In the genomic region with DNA sequence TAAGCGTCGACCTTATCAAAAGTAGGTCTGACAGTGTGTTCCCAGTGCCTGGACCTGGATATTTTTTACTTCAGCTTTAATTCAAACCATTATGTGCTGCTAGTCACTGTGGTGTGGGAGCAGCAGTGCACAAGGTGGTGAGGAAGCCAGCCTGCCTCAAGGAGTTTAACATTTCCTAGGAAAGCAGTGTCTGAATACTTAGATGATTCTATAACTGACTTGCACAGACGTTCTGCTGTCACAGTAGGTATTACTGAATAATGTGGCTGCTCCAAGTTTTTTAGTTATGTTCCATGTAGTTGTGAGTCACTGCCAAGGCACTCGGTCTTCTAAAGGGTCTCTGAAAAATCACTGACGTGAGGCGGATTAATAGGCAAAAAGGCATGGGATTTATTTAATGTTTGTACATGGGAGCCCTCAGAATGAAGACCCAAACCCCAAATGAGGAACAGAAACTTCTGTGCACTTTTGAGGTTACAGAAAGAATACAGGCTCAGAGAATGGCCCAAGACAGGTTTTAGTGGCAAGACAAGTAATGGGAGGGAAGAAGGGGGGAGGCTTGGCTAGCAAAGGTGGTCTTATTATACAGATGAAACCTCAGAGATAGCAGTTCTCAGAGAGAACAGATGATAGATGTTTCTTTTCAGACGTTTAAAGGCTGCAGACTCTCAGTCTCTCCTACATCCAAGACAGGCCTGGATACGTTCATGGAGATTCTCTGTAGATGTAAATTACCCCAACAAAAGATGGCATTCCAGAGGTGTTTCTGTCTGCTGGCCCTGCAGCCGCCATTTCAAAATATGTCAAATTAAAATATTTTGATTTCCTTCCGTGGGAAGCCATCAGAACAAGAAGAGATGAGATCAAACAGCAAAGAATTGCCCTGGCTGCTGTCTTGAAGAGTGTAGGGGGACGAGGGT, we compare ENCODE assay signal across 16 cellular contexts.
DNase-seq lines count a peak whose midpoint lies in the region; ATAC-seq and TF ChIP-seq lines count a peak whose summit lies in the region.
"Had no signal": no experiment of that assay in that cellular context is flagged by ENCODE, and none has a peak within 500 bp of the region (broad histone marks: within the 10 kb centered on the region; RNA-seq: fewer than 3 reads in every experiment).

No MANE protein-coding gene starts in this region.

- H3K4me1 Mint-ChIP-seq in chondrocyte (ENCODE audit: low read depth) (peaks cover 11% of the 10 kb centered on the region), T-cell (peaks cover 0 to 5% (median 0%) of the 10 kb centered on the region in 3 donors)

- no peaks in the 10 kb centered on the region for H3K36me3 ChIP-seq in cardiac muscle cell
- no peaks in the 10 kb centered on the region for H3K36me3 ChIP-seq in testis (ENCODE audit: low read depth, missing control alignments)
- H3K36me3 ChIP-seq: upper lobe of left lung had no signal

- WGBS in testis, 2 donors, result 72 to 78% methylated on average over 11 of the region's 11 CpGs

- no peaks in the 10 kb centered on the region for H3K9me3 ChIP-seq in cardiac muscle cell (ENCODE audit: low read depth)
- no peaks in the 10 kb centered on the region for H3K9me3 ChIP-seq in testis

- H3K27me3 ChIP-seq in cardiac muscle cell, result no peaks in the 10 kb centered on the region
- no peaks in the 10 kb centered on the region for H3K27me3 ChIP-seq in testis
- H3K27me3 ChIP-seq: foreskin keratinocyte, upper lobe of left lung had no signal

- ATAC-seq in left ventricle myocardium superior (no peak), T-cell (replicated peaks in 1 of 4) (no peak)
- ATAC-seq: activated naive CD4-positive, alpha-beta T cell treated with anti-CD3 and anti-CD28 coated beads, Interleukin-2, amount 50 U/mL, for 72 hours; foreskin keratinocyte; right cardiac atrium had no signal

- TF ChIP-seq CTCF in cardiac muscle cell (IDR thresholded peaks at IDR 0.05; ENCODE audit: low read depth, low read length) (no peak), NB4 (IDR thresholded peaks at IDR 0.05; ENCODE audit: low read depth, low read length) (no peak), chondrocyte (IDR thresholded peaks at IDR 0.05) (no peak), testis (IDR thresholded peaks at IDR 0.05) (no peak)

- intact Hi-C loops in left ventricle myocardium superior (cut with micrococcal nuclease), result no loop called here
- intact Hi-C loops in testis (cut with DNase I; ENCODE audit: low total_unique reads), result no loop called here

- POLR2A ChIA-PET in T-cell (lab: Charles Lee), result no interaction called here

- H3K27ac ChIP-seq in cardiac muscle cell (peak overlapping the region; percentile 12), testis (no peak overlapping the region)
- H3K27ac ChIP-seq: foreskin keratinocyte, upper lobe of left lung had no signal

- H3K27ac Mint-ChIP-seq in chondrocyte (ENCODE audit: unreplicated experiment) (peak overlapping the region; percentile 3), T-cell (no peak overlapping the region)
- H3K27ac Mint-ChIP-seq: activated naive CD4-positive, alpha-beta T cell treated with anti-CD3 and anti-CD28 coated beads, Interleukin-2, amount 50 U/mL, for 72 hours had no signal

- CTCF ChIA-PET in T-cell (lab: Charles Lee), result no interaction called here

- H3K4me3 ChIP-seq in cardiac muscle cell, result no peak overlapping the region
- no peak overlapping the region for H3K4me3 ChIP-seq in NB4 (ENCODE audit: low read depth, low read length)
- H3K4me3 ChIP-seq in testis, result no peak overlapping the region
- H3K4me3 ChIP-seq: upper lobe of left lung had no signal

- H3K27me3 Mint-ChIP-seq in chondrocyte (ENCODE audit: low read depth) (no peaks in the 10 kb centered on the region), T-cell (peaks cover 0 to 8% of the 10 kb centered on the region in 2 donors)

- DNase-seq in cardiac muscle cell (ENCODE audit: low read depth in 1 of 2, low spot score in 1 of 2) (no peak), left ventricle myocardium superior (no peak), NB4 (ENCODE audit: low read depth) (peak; percentile 22), chondrocyte (ENCODE audit: low spot score) (no peak), T-cell (no peak), testis (no peak), OCI-M2 (lab: John Stamatoyannopoulos, UW; ENCODE audit: unreplicated experiment) (no peak)
- DNase-seq in stimulated activated CD8-positive, alpha-beta memory T cell treated with anti-CD3 and anti-CD28 coated beads, Interleukin-4, amount 100 ng/mL, for 48 hours, result no peak
- DNase-seq: activated CD4-positive, CD25-positive, alpha-beta regulatory T cell treated with anti-CD3 and anti-CD28 coated beads, Interleukin-2, amount 50 U/mL, for 72 hours; central memory CD4-positive, alpha-beta T cell; HCEC 1CT; NCI-H2227 treated with DMSO at 0.1 percent for 48 hours; right cardiac atrium; upper lobe of left lung had no signal

- H3K9me3 Mint-ChIP-seq in chondrocyte (ENCODE audit: low read depth) (peaks cover 18% of the 10 kb centered on the region), T-cell (peaks cover 8 to 26% (median 11%) of the 10 kb centered on the region in 3 donors)

- no peak overlapping the region for H3K4me3 Mint-ChIP-seq in chondrocyte (ENCODE audit: unreplicated experiment)
- no peak overlapping the region for H3K4me3 Mint-ChIP-seq in T-cell

- H3K4me1 ChIP-seq in cardiac muscle cell (ENCODE audit: low read depth) (peaks cover 8% of the 10 kb centered on the region), testis (no peaks in the 10 kb centered on the region)
- H3K4me1 ChIP-seq: foreskin keratinocyte, upper lobe of left lung had no signal

- H3K36me3 Mint-ChIP-seq in chondrocyte (ENCODE audit: low read depth), result peaks cover 2% of the 10 kb centered on the region
- no peaks in the 10 kb centered on the region for H3K36me3 Mint-ChIP-seq in T-cell

- TF ChIP-seq POLR2A in NB4 (IDR thresholded peaks at IDR 0.05; ENCODE audit: extremely low read depth, insufficient read length) (no peak), testis (IDR thresholded peaks at IDR 0.05) (no peak)
